In genomic region chr7:104272767-104273384, GRCh38 we compare ENCODE assay signal across 8 cellular contexts. TPM values are rescaled to one million over a fixed set of nuclear protein-coding genes. Genes with fewer than 3 reads are reported as not detected.
DNase-seq lines count a peak whose midpoint lies in the region; TF ChIP-seq lines count a peak whose summit lies in the region.

No MANE protein-coding gene starts in this region.

- peak overlapping the region; percentile 37 for H2AFZ ChIP-seq in ACC112 (ENCODE audit: low read length, unreplicated experiment)

- TF ChIP-seq CTCF in GM12875 (IDR thresholded peaks at IDR 0.05; ENCODE audit: borderline replicate concordance, insufficient read depth, low read depth, low read length) (peak; percentile 46; the same call in 1 of the 2 replicates), WI38 (IDR thresholded peaks at IDR 0.05; ENCODE audit: low read depth, low read length) (peak; percentile 25; the same call in 1 of the 2 replicates), ascending aorta (IDR thresholded peaks at IDR 0.05) (peak in 1 of 3 experiments; percentile 26)

- DNase-seq in NCI-H1092 treated with DMSO at 0.1 percent for 48 hours (lab: John Stamatoyannopoulos, UW) (peak; percentile 65), kidney glomerular epithelial cell (lab: John Stamatoyannopoulos, UW) (peak; percentile 37), ascending aorta (ENCODE audit: low spot score in 2 of 2) (no peak), NOMO-1 treated with DMSO at 0.1 percent for 48 hours (lab: John Stamatoyannopoulos, UW; ENCODE audit: unreplicated experiment) (no peak)
- DNase-seq in CD4-positive, alpha-beta memory T cell: no peak

- peaks cover 33% of the 10 kb centered on the region for H3K27me3 ChIP-seq in ACC112 (ENCODE audit: insufficient read depth, low read length)
- no peaks in the 10 kb centered on the region for H3K27me3 ChIP-seq in ascending aorta
- no peaks in the 10 kb centered on the region for H3K27me3 ChIP-seq in CD4-positive, alpha-beta memory T cell (ENCODE audit: insufficient read depth, low read length)

- POLR2A ChIA-PET in CD4-positive, alpha-beta memory T cell (lab: Charles Lee; ENCODE audit: partially characterized antibody): no interaction called here

- CTCF ChIA-PET in CD4-positive, alpha-beta memory T cell (lab: Charles Lee; ENCODE audit: partially characterized antibody): no interaction called here

- H3K27ac ChIP-seq in ACC112 (ENCODE audit: low read depth, low read length): no peak overlapping the region
- no peak overlapping the region for H3K27ac ChIP-seq in ascending aorta
- no peak overlapping the region for H3K27ac ChIP-seq in CD4-positive, alpha-beta memory T cell (ENCODE audit: low read depth, low read length)

- H3K27ac Mint-ChIP-seq in CD4-positive, alpha-beta memory T cell: no peak overlapping the region

- H3K9me3 Mint-ChIP-seq in CD4-positive, alpha-beta memory T cell: peaks cover 9 to 22% (median 11%) of the 10 kb centered on the region in 8 donors

- H3K27me3 Mint-ChIP-seq in CD4-positive, alpha-beta memory T cell: peaks cover 13 to 17% of the 10 kb centered on the region in 2 donors

- H3K79me2 ChIP-seq in ACC112 (ENCODE audit: control insufficient read depth, insufficient read depth, low read length, unreplicated experiment): no peaks in the 10 kb centered on the region

- H3K36me3 ChIP-seq in ACC112 (ENCODE audit: insufficient read depth, low read length) (no peaks in the 10 kb centered on the region), ascending aorta (no peaks in the 10 kb centered on the region)
- no peaks in the 10 kb centered on the region for H3K36me3 ChIP-seq in CD4-positive, alpha-beta memory T cell (ENCODE audit: insufficient read depth, low read length)

- no peak overlapping the region for H3K4me3 Mint-ChIP-seq in CD4-positive, alpha-beta memory T cell

- H3K36me3 Mint-ChIP-seq in CD4-positive, alpha-beta memory T cell: no peaks in the 10 kb centered on the region

- H3K4me1 ChIP-seq in ACC112 (ENCODE audit: control insufficient read depth, insufficient read depth, low read length, unreplicated experiment): no peaks in the 10 kb centered on the region
- H3K4me1 ChIP-seq in ascending aorta: no peaks in the 10 kb centered on the region
- H3K4me1 ChIP-seq in CD4-positive, alpha-beta memory T cell (ENCODE audit: insufficient read depth, low read length): no peaks in the 10 kb centered on the region

- H3K4me3 ChIP-seq in ACC112 (ENCODE audit: low read depth, low read length) (no peak overlapping the region), GM12875 (ENCODE audit: low read depth, low read length) (no peak overlapping the region), WI38 (ENCODE audit: low read depth, low read length) (no peak overlapping the region), ascending aorta (no peak overlapping the region)
- no peak overlapping the region for H3K4me3 ChIP-seq in CD4-positive, alpha-beta memory T cell (ENCODE audit: low read length in 2 of 2)

- H3K9me3 ChIP-seq in ascending aorta: no peaks in the 10 kb centered on the region
- H3K9me3 ChIP-seq in CD4-positive, alpha-beta memory T cell (ENCODE audit: control insufficient read depth in 1 of 2, low read length in 2 of 2): no peaks in the 10 kb centered on the region

- no peaks in the 10 kb centered on the region for H3K4me1 Mint-ChIP-seq in CD4-positive, alpha-beta memory T cell

- intact Hi-C loops in ascending aorta (cut with DNase I): no loop called here
- intact Hi-C loops in CD4-positive, alpha-beta memory T cell (cut with micrococcal nuclease): no loop called here

RNA-seq across cellular contexts. Expression of gene LHFPL3, which starts 55.5 kb away (rescaled TPM):
- not detected for total RNA-seq in ascending aorta
- not detected for total RNA-seq in CD4-positive, alpha-beta memory T cell
- not detected for polyA plus RNA-seq in CD4-positive, alpha-beta memory T cell

Comparison
In these comparisons a context has a peak if more than half of its experiments do, and no peak if none do; other contexts are left out.
1. DNase-seq: peak in NCI-H1092 treated with DMSO at 0.1 percent for 48 hours (single experiment) and kidney glomerular epithelial cell (single experiment); none in ascending aorta (0 of 2), NOMO-1 treated with DMSO at 0.1 percent for 48 hours (single experiment) and CD4-positive, alpha-beta memory T cell (0 of 5).